In genomic region chr16:23351360-23351759, GRCh38 we compare ENCODE assay signal across 21 cellular contexts. TPM values are rescaled to one million over a fixed set of nuclear protein-coding genes. Genes with fewer than 3 reads are reported as not detected.
DNase-seq lines count a peak whose midpoint lies in the region; ATAC-seq, FAIRE-seq and TF ChIP-seq lines count a peak whose summit lies in the region.
"Had no signal": no experiment of that assay in that cellular context is flagged by ENCODE, and none has a peak within 500 bp of the region (broad histone marks: within the 10 kb centered on the region; RNA-seq: fewer than 3 reads in every experiment).

No MANE protein-coding gene starts in this region.

- H3K36me3 ChIP-seq in small intestine (ENCODE audit: control insufficient read depth in 2 of 2, insufficient read depth in 2 of 2, low read length in 2 of 2) (no peaks in the 10 kb centered on the region), heart left ventricle (no peaks in the 10 kb centered on the region), heart right ventricle (no peaks in the 10 kb centered on the region)
- H3K36me3 ChIP-seq: BLaER1, HAP-1, Peyer's patch had no signal

- no peak overlapping the region for H3K4me3 ChIP-seq in small intestine (ENCODE audit: low read depth in 1 of 2, low read length in 2 of 2)
- no peak overlapping the region for H3K4me3 ChIP-seq in heart left ventricle
- H3K4me3 ChIP-seq in heart right ventricle = no peak overlapping the region
- H3K4me3 ChIP-seq: BLaER1, HAP-1, K562, Peyer's patch had no signal

- no peak for TF ChIP-seq POLR2A in heart left ventricle (IDR thresholded peaks at IDR 0.05)

- ATAC-seq in heart left ventricle (no peak), heart right ventricle (no peak)
- ATAC-seq in CD4-positive, alpha-beta T cell (ENCODE audit: poor library complexity) = no peak
- ATAC-seq: K562 had no signal

- H3K36me3 Mint-ChIP-seq in chondrocyte (ENCODE audit: low read depth) = no peaks in the 10 kb centered on the region
- no peaks in the 10 kb centered on the region for H3K36me3 Mint-ChIP-seq in CD4-positive, alpha-beta T cell (ENCODE audit: low read depth)

- no peak for TF ChIP-seq CTCF in chondrocyte (IDR thresholded peaks at IDR 0.05)
- TF ChIP-seq CTCF in heart left ventricle (IDR thresholded peaks at IDR 0.05) = no peak
- no peak for TF ChIP-seq CTCF in heart right ventricle (IDR thresholded peaks at IDR 0.05)
- TF ChIP-seq CTCF in CD4-positive, alpha-beta T cell (IDR thresholded peaks at IDR 0.05) = no peak

- H3K27me3 ChIP-seq in small intestine (ENCODE audit: control insufficient read depth in 2 of 2, insufficient read depth in 2 of 2, low read length in 2 of 2) (no peaks in the 10 kb centered on the region), heart left ventricle (peaks cover 0 to 3% (median 0%) of the 10 kb centered on the region in 9 donors), heart right ventricle (peaks cover 0 to 13% (median 0%) of the 10 kb centered on the region in 7 donors)
- H3K27me3 ChIP-seq in CD4-positive, alpha-beta T cell (ENCODE audit: control insufficient read depth, insufficient read depth, low read length) = peaks cover 7% of the 10 kb centered on the region
- H3K27me3 ChIP-seq: BLaER1, Peyer's patch had no signal

- no peak overlapping the region for H3K27ac Mint-ChIP-seq in chondrocyte (ENCODE audit: unreplicated experiment)
- H3K27ac Mint-ChIP-seq in CD4-positive, alpha-beta T cell = no peak overlapping the region

- POLR2A ChIA-PET in CD4-positive, alpha-beta T cell (lab: Charles Lee) = no interaction called here

- H3K4me1 ChIP-seq in small intestine (ENCODE audit: control insufficient read depth in 2 of 2, insufficient read depth in 1 of 2, low read depth in 1 of 2, low read length in 1 of 2) (no peaks in the 10 kb centered on the region), heart left ventricle (no peaks in the 10 kb centered on the region), heart right ventricle (no peaks in the 10 kb centered on the region)
- H3K4me1 ChIP-seq: BLaER1, HAP-1, Peyer's patch had no signal

- WGBS in small intestine, 3 donors = 45 to 74% (median 54%) methylated on average over 5 of the region's 5 CpGs
- 78 to 96% (median 83%) methylated on average over 5 of the region's 5 CpGs for WGBS in heart left ventricle, 4 donors
- WGBS in heart right ventricle, 2 donors = 79 to 85% methylated on average over 5 of the region's 5 CpGs

- no peaks in the 10 kb centered on the region for H3K9me3 Mint-ChIP-seq in chondrocyte (ENCODE audit: low read depth)
- peaks cover 3% of the 10 kb centered on the region for H3K9me3 Mint-ChIP-seq in CD4-positive, alpha-beta T cell

- no peaks in the 10 kb centered on the region for H3K9me3 ChIP-seq in small intestine (ENCODE audit: control insufficient read depth, low read depth)
- no peaks in the 10 kb centered on the region for H3K9me3 ChIP-seq in heart left ventricle
- no peaks in the 10 kb centered on the region for H3K9me3 ChIP-seq in heart right ventricle
- no peaks in the 10 kb centered on the region for H3K9me3 ChIP-seq in CD4-positive, alpha-beta T cell (ENCODE audit: control insufficient read depth, low read length)
- H3K9me3 ChIP-seq: BLaER1, HAP-1, Peyer's patch had no signal

- H3K27me3 Mint-ChIP-seq in chondrocyte (ENCODE audit: low read depth) = peaks cover 21% of the 10 kb centered on the region
- H3K27me3 Mint-ChIP-seq in CD4-positive, alpha-beta T cell = peaks cover 17% of the 10 kb centered on the region

- intact Hi-C loops in heart left ventricle (cut with DNase I) = no loop called here
- intact Hi-C loops in heart right ventricle (cut with DNase I) = loop anchor here in 2 of 10 donors (10.0 kb wide), 2 partner anchors 47 to 107 kb away; partner anchors contain the start of gene SCNN1B (in 1 of the 2)
- intact Hi-C loops in CD4-positive, alpha-beta T cell (cut with DNase I, micrococcal nuclease) = no loop called here

- CTCF ChIA-PET in CD4-positive, alpha-beta T cell (lab: Charles Lee) = interaction anchor here (0.6 kb wide), 1 partner anchor 62 kb away, joined by 3 read pairs; no protein-coding TSS in a partner anchor

- FAIRE-seq in small intestine (lab: Jason Lieb, UNC) = no peak
- FAIRE-seq: GM12891, K562 had no signal

- no peaks in the 10 kb centered on the region for H3K4me1 Mint-ChIP-seq in chondrocyte (ENCODE audit: low read depth)
- H3K4me1 Mint-ChIP-seq in CD4-positive, alpha-beta T cell (ENCODE audit: low read depth) = no peaks in the 10 kb centered on the region

- H3K27ac ChIP-seq in small intestine (ENCODE audit: low read depth in 1 of 2, low read length in 1 of 2) (no peak overlapping the region), heart left ventricle (no peak overlapping the region), heart right ventricle (no peak overlapping the region)
- H3K27ac ChIP-seq in CD4-positive, alpha-beta T cell (ENCODE audit: low read depth, low read length) = no peak overlapping the region
- H3K27ac ChIP-seq: BLaER1, Peyer's patch had no signal

- H3K4me3 Mint-ChIP-seq in chondrocyte (ENCODE audit: unreplicated experiment) = no peak overlapping the region
- H3K4me3 Mint-ChIP-seq in CD4-positive, alpha-beta T cell = no peak overlapping the region

- DNase-seq in NCI-H146 (lab: John Stamatoyannopoulos, UW) = peak; percentile 26
- no peak for DNase-seq in NCI-H146 treated with DMSO at 0.1 percent for 48 hours (lab: John Stamatoyannopoulos, UW; ENCODE audit: unreplicated experiment)
- DNase-seq in NCI-H2029 (lab: John Stamatoyannopoulos, UW) = peak; percentile 65
- peak; percentile 52 for DNase-seq in chondrocyte (ENCODE audit: low spot score)
- peak; percentile 24 for DNase-seq in small intestine
- DNase-seq in heart left ventricle = no peak
- no peak for DNase-seq in heart right ventricle
- no peak for DNase-seq in CD4-positive, alpha-beta T cell
- DNase-seq: 8988T, COR-L47, DMS79, NCI-H1105, NCI-H1930, NCI-H526, Peyer's patch, SIG-M5 had no signal

RNA-seq across cellular contexts. Expression of gene SCNN1B, which starts 49.3 kb away (rescaled TPM):
- not detected in 3 replicates for total RNA-seq in chondrocyte
- 1 to 10 TPM in 2 of 3 donors, not detected in 1; 2.2 to 5.1 TPM for polyA plus RNA-seq in small intestine
- total RNA-seq in heart left ventricle = 1 to 10 TPM in 1 of 9 donors, under 1 TPM in 2, not detected in 6; 0.27 to 1.1 (median 0.71) TPM
- under 1 TPM; 0.15 to 0.34 TPM for polyA plus RNA-seq in heart left ventricle
- total RNA-seq in heart right ventricle = under 1 TPM in 6 of 10 donors, not detected in 4; 0.11 to 0.38 (median 0.22) TPM
- under 1 TPM; 0.15 to 0.25 TPM for polyA plus RNA-seq in heart right ventricle
- total RNA-seq in CD4-positive, alpha-beta T cell = not detected
- total RNA-seq: G401, K562 had no signal
- polyA plus RNA-seq: K562 had no signal

Comparison
In these comparisons a context has a peak if more than half of its experiments do, and no peak if none do; other contexts are left out.
1. DNase-seq: peak in NCI-H146 (single experiment), NCI-H2029 (single experiment), chondrocyte (single experiment) and small intestine (single experiment); none in NCI-H146 treated with DMSO at 0.1 percent for 48 hours (single experiment), heart left ventricle (0 of 5), heart right ventricle (0 of 2) and CD4-positive, alpha-beta T cell (0 of 10).